ENCODE assay signal across 11 cellular contexts in the genomic region with DNA sequence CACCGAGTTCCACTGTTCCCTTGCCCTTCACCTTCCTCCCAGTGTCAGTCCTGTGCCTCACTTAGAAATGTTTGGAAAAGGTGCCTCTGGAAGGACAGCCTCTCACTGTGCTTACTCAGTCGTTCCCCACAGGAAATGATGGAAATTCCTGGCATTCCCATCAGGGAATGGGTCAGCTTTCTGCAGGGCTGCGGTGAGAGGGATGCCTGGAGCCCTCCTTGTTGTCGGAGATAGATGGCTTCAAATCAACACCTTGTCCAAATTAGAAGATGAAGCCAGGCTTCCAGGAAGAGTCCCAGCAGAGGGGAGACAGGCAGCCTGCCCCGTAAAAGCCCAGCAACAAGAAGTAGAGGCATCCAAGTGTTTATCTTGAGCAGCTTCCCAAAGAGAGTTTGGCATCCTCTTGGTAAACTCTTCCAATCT. TPM values are rescaled to one million over a fixed set of nuclear protein-coding genes. Genes with fewer than 3 reads are reported as not detected.
A peak's percentile ranks its signal among the peaks of the same experiment; 100 is the strongest.
DNase-seq lines count a peak whose midpoint lies in the region; ATAC-seq and TF ChIP-seq lines count a peak whose summit lies in the region.
"Had no signal": no experiment of that assay in that cellular context is flagged by ENCODE, and none has a peak within 500 bp of the region (broad histone marks: within the 10 kb centered on the region; RNA-seq: fewer than 3 reads in every experiment).

No MANE protein-coding gene starts in this region.

- H3K9me3 ChIP-seq in right atrium auricular region (no peaks in the 10 kb centered on the region), skeletal muscle satellite cell (replicated peaks; ENCODE audit: low read length) (no peaks in the 10 kb centered on the region)

- H3K4me1 ChIP-seq in right atrium auricular region, result peaks cover 0 to 5% of the 10 kb centered on the region in 2 donors
- H3K4me1 ChIP-seq in skeletal muscle satellite cell (ENCODE audit: control insufficient read depth, insufficient read depth, low read length), result peaks cover 42% of the 10 kb centered on the region

- no peaks in the 10 kb centered on the region for H3K27me3 ChIP-seq in H7 (ENCODE audit: control insufficient read depth, insufficient read depth, low read length)
- no peaks in the 10 kb centered on the region for H3K27me3 ChIP-seq in right atrium auricular region
- H3K27me3 ChIP-seq in skeletal muscle satellite cell (ENCODE audit: control insufficient read depth, insufficient read depth, low read length), result no peaks in the 10 kb centered on the region

- no peak overlapping the region for H3K4me3 ChIP-seq in H7 (ENCODE audit: insufficient read depth, low read depth, low read length)
- H3K4me3 ChIP-seq in right atrium auricular region, result no peak overlapping the region
- peak overlapping the region; percentile 41 for H3K4me3 ChIP-seq in skeletal muscle satellite cell (ENCODE audit: low read length)

- ATAC-seq in HG03442 (IDR thresholded peaks at IDR 0.05; ENCODE audit: unreplicated experiment) (no peak), GM19467 (IDR thresholded peaks at IDR 0.05; ENCODE audit: unreplicated experiment) (no peak), GM21717 (IDR thresholded peaks at IDR 0.05; ENCODE audit: unreplicated experiment) (no peak)

- TF ChIP-seq CTCF in right atrium auricular region (IDR thresholded peaks at IDR 0.05), result no peak

- DNase-seq in H7 (peak; percentile 59), astrocyte of the hippocampus (ENCODE audit: low read depth, low spot score) (peak; percentile 84), right atrium auricular region (ENCODE audit: low spot score) (peak; percentile 70), SK-N-DZ (ENCODE audit: low spot score) (no peak)
- DNase-seq: head of caudate nucleus; NCI-H2171 treated with DMSO at 0.1 percent for 48 hours; stimulated activated naive CD4-positive, alpha-beta T cell treated with Interleukin-2 at 50 U/mL for 16 hours had no signal

- peak overlapping the region; percentile 7 for H3K4me2 ChIP-seq in skeletal muscle satellite cell (ENCODE audit: low read length)

- peak overlapping the region; percentile 16 to 50 for H3K27ac ChIP-seq in right atrium auricular region

- H3K9ac ChIP-seq in skeletal muscle satellite cell (ENCODE audit: low read depth, low read length), result no peak overlapping the region

- H3K36me3 ChIP-seq in H7 (replicated peaks; ENCODE audit: control insufficient read depth, insufficient read depth, low read length), result no peaks in the 10 kb centered on the region
- H3K36me3 ChIP-seq in right atrium auricular region, result no peaks in the 10 kb centered on the region
- no peaks in the 10 kb centered on the region for H3K36me3 ChIP-seq in skeletal muscle satellite cell (ENCODE audit: insufficient read depth, low read length)

RNA-seq across cellular contexts. Expression of gene COLEC12, which starts 25.3 kb away (rescaled TPM):
- total RNA-seq in H7 (2014; rRNA removed; shearing (Covaris generic)), result 1.9 and 8.9 TPM in 2 replicates
- total RNA-seq in right atrium auricular region, result 10 to 100 TPM; 10.9 to 15.3 TPM
- total RNA-seq in skeletal muscle satellite cell (2012; rRNA removed), result 5.3 and 16.2 TPM in 2 replicates
- 12.1 and 13.5 TPM in 2 replicates for polyA plus RNA-seq in SK-N-DZ (2014; cell fraction: cytosol; rRNA removed)
- 4.6 and 5.3 TPM in 2 replicates for polyA plus RNA-seq in SK-N-DZ (2014; cell fraction: nucleus; rRNA removed)
